11 cellular contexts compared by ENCODE assay signal in genomic region chr12:124188561-124189405, GRCh38.
DNase-seq lines count a peak whose midpoint lies in the region; ATAC-seq and TF ChIP-seq lines count a peak whose summit lies in the region.
"Had no signal": no experiment of that assay in that cellular context is flagged by ENCODE, and none has a peak within 500 bp of the region (broad histone marks: within the 10 kb centered on the region; RNA-seq: fewer than 3 reads in every experiment).

No MANE protein-coding gene starts in this region.

- H3K9me3 ChIP-seq in MM.1S (replicated peaks; ENCODE audit: insufficient read depth, low read length) = no peaks in the 10 kb centered on the region
- H3K9me3 ChIP-seq: thyroid gland had no signal

- H3K36me3 ChIP-seq in mesendoderm (ENCODE audit: control insufficient read depth, insufficient read depth, low read length) (no peaks in the 10 kb centered on the region), MM.1S (replicated peaks; ENCODE audit: insufficient read depth, low read length) (no peaks in the 10 kb centered on the region)
- H3K36me3 ChIP-seq: thyroid gland had no signal

- H2AFZ ChIP-seq in MM.1S (ENCODE audit: low read length) = no peak overlapping the region

- no CpG with 5 or more reads among the region's 15 CpGs for WGBS in mesendoderm (ENCODE audit: extremely low coverage, insufficient coverage, low lambda C conversion rate)

- H4K20me1 ChIP-seq in MM.1S (ENCODE audit: insufficient read depth, low read length) = no peaks in the 10 kb centered on the region

- H3K9me2 ChIP-seq in MM.1S (replicated peaks; ENCODE audit: insufficient read depth, low read length) = no peaks in the 10 kb centered on the region

- no peak overlapping the region for H3K18ac ChIP-seq in mesendoderm (ENCODE audit: low read length)

- no peak overlapping the region for H2AK5ac ChIP-seq in mesendoderm (ENCODE audit: low read length)

- no peak overlapping the region for H4K5ac ChIP-seq in mesendoderm (ENCODE audit: low read length)

- TF ChIP-seq CTCF in MM.1S (IDR thresholded peaks at IDR 0.05; ENCODE audit: low read length) = no peak

- no peaks in the 10 kb centered on the region for H3F3A ChIP-seq in MM.1S (ENCODE audit: insufficient read depth, low read length)

- no peak overlapping the region for H2BK120ac ChIP-seq in mesendoderm (ENCODE audit: low read depth, low read length)

- no peak overlapping the region for H3K4ac ChIP-seq in mesendoderm (ENCODE audit: low read depth, low read length)

- no peak overlapping the region for H3K4me2 ChIP-seq in mesendoderm (ENCODE audit: low read length)
- no peak overlapping the region for H3K4me2 ChIP-seq in MM.1S (ENCODE audit: low read depth, low read length)

- H2BK5ac ChIP-seq in mesendoderm (ENCODE audit: low read length) = no peak overlapping the region

- H3K23ac ChIP-seq in mesendoderm (ENCODE audit: low read length) = no peak overlapping the region

- H3K79me1 ChIP-seq in mesendoderm (ENCODE audit: low read length) = no peaks in the 10 kb centered on the region

- H3K79me2 ChIP-seq in mesendoderm (ENCODE audit: control insufficient read depth, insufficient read depth, low read length) (no peaks in the 10 kb centered on the region), MM.1S (ENCODE audit: low read length) (no peaks in the 10 kb centered on the region)

- no peak overlapping the region for H3K4me3 ChIP-seq in mesendoderm (ENCODE audit: low read length)
- H3K4me3 ChIP-seq in MM.1S (ENCODE audit: low read length) = no peak overlapping the region
- H3K4me3 ChIP-seq: thyroid gland had no signal

- H3K4me1 ChIP-seq in mesendoderm (ENCODE audit: control insufficient read depth, low read depth, low read length) (peaks cover 4% of the 10 kb centered on the region), MM.1S (ENCODE audit: low read length) (no peaks in the 10 kb centered on the region)

- H2BK15ac ChIP-seq in mesendoderm (replicated peaks; ENCODE audit: low read depth) = no peak overlapping the region

- peak; percentile 32 for DNase-seq in Ammon's horn (ENCODE audit: low spot score)
- DNase-seq in NCI-H1417 (lab: John Stamatoyannopoulos, UW) = peak in 2 of 3 experiments; percentile 83 to 93
- peak; percentile 56 for DNase-seq in astrocyte of the hippocampus (ENCODE audit: low read depth, low spot score)
- DNase-seq in mesendoderm = peak; percentile 78
- DNase-seq in MM.1S = no peak
- no peak for DNase-seq in activated CD8-positive, alpha-beta memory T cell treated with anti-CD3 and anti-CD28 coated beads for 24 hours
- no peak for DNase-seq in NCI-H526 (lab: John Stamatoyannopoulos, UW)
- DNase-seq: activated naive CD4-positive, alpha-beta T cell treated with Interleukin-2 at 50 U/mL for 16 hours; SW 1271; thyroid gland had no signal

- no peak overlapping the region for H3K27ac ChIP-seq in mesendoderm (ENCODE audit: low read depth, low read length)
- H3K27ac ChIP-seq in MM.1S (ENCODE audit: low read length) = no peak overlapping the region
- H3K27ac ChIP-seq: thyroid gland had no signal

- no peak overlapping the region for H3K56ac ChIP-seq in mesendoderm (ENCODE audit: low read length)

- no peaks in the 10 kb centered on the region for H3K27me3 ChIP-seq in mesendoderm (ENCODE audit: insufficient read depth, low read length, poor library complexity)
- no peaks in the 10 kb centered on the region for H3K27me3 ChIP-seq in MM.1S (replicated peaks; ENCODE audit: insufficient read depth, low read length)
- H3K27me3 ChIP-seq: thyroid gland had no signal

- no peak overlapping the region for H4K8ac ChIP-seq in mesendoderm (ENCODE audit: low read depth, low read length)

- no peak for ATAC-seq in HG02870 (IDR thresholded peaks at IDR 0.05; ENCODE audit: unreplicated experiment)

- H3K9ac ChIP-seq in mesendoderm (ENCODE audit: low read length) (no peak overlapping the region), MM.1S (ENCODE audit: low read length) (no peak overlapping the region)

Comparison
In these comparisons a context has a peak if more than half of its experiments do, and no peak if none do; other contexts are left out.
1. DNase-seq: peak in Ammon's horn (single experiment), NCI-H1417 (2 of 3), astrocyte of the hippocampus (single experiment) and mesendoderm (single experiment); none in MM.1S (single experiment), activated CD8-positive, alpha-beta memory T cell treated with anti-CD3 and anti-CD28 coated beads for 24 hours (single experiment) and NCI-H526 (0 of 2).